ENCODE assay signal across 8 cellular contexts in the genomic region with DNA sequence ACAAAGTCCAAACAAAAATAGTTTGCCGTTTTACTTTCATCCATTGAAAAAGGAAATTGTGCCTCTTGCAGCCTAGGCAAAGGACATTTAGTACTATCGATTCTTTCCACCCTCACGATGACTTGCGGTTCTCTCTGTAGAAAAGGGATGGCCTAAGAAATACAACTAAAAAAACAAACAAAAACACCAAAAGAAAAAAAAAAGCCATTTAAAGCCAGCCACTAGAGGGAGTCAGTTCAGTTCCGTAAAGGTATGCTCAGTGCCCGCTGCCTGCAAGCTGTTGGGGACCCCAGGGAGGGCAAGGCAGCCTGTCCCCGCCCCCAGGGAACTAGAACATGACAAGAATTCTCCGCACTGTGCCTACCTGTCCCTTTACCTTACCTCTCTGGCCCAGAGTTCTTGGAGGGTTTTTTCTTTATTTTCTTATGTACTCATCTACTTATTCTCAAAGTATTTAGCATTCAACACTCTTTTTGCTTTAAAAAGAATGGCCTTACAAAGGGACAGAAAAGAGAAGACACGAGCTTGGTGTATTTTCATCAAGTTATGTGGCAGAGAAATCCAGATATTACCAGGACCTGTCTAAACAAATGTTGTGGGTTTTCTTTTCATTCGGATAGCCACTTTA. TPM values are rescaled to one million over a fixed set of nuclear protein-coding genes. Genes with fewer than 3 reads are reported as not detected.
DNase-seq lines count a peak whose midpoint lies in the region; ATAC-seq and TF ChIP-seq lines count a peak whose summit lies in the region.

No MANE protein-coding gene starts in this region.

- BruUV-seq in HCT116 (replicated peaks; lab: Mats Ljungman, UMichigan) (TSS peak; percentile 35), PC-3 (replicated peaks; lab: Mats Ljungman, UMichigan) (TSS peak; percentile 25)

- H3K27ac Mint-ChIP-seq in activated naive CD4-positive, alpha-beta T cell treated with anti-CD3 and anti-CD28 coated beads, Interleukin-2, amount 10 ng/mL, durations not matched to agents 7 days and 5 days: no peak overlapping the region

- peaks cover 13% of the 10 kb centered on the region for H3K4me1 ChIP-seq in DOHH2 (ENCODE audit: control insufficient read depth, low read length)
- H3K4me1 ChIP-seq in HCT116 (ENCODE audit: control insufficient read depth in 1 of 2, insufficient read depth in 2 of 2, low read length in 2 of 2): peaks cover 3 to 11% of the 10 kb centered on the region in 2 experiments; a peak in 2 of 4 replicates
- peaks cover 34% of the 10 kb centered on the region for H3K4me1 ChIP-seq in PC-3 (ENCODE audit: insufficient read depth, low read length)
- H3K4me1 ChIP-seq in right atrium auricular region: peaks cover 0 to 12% of the 10 kb centered on the region in 2 donors
- peaks cover 5% of the 10 kb centered on the region for H3K4me1 ChIP-seq in smooth muscle cell (ENCODE audit: low read depth)

- no peak for TF ChIP-seq POLR2A in HCT116 (IDR thresholded peaks at IDR 0.05; ENCODE audit: borderline replicate concordance, extremely low read depth, insufficient read depth, insufficient read length)

- POLR2A ChIA-PET in HCT116 (lab: Charles Lee) (no interaction called here), PC-3 (lab: Charles Lee; ENCODE audit: unreplicated experiment) (interaction anchor here (0.6 to 0.9 kb wide), 2 partner anchors 9 to 17 kb away, joined by 3 to 4 read pairs; no protein-coding TSS in a partner anchor)

- H3K9me3 Mint-ChIP-seq in activated naive CD4-positive, alpha-beta T cell treated with anti-CD3 and anti-CD28 coated beads, Interleukin-2, amount 10 ng/mL, durations not matched to agents 7 days and 5 days: no peaks in the 10 kb centered on the region

- H3K4me3 ChIP-seq in DOHH2 (ENCODE audit: low read length): no peak overlapping the region
- no peak overlapping the region for H3K4me3 ChIP-seq in HCT116 (replicated peaks in 1 of 2; ENCODE audit: low read depth in 1 of 2, low read length in 2 of 2)
- H3K4me3 ChIP-seq in PC-3 (ENCODE audit: low read length): peak overlapping the region; percentile 14; the same call in 1 of the 2 replicates
- H3K4me3 ChIP-seq in right atrium auricular region: no peak overlapping the region
- H3K4me3 ChIP-seq in smooth muscle cell: no peak overlapping the region

- RAD21 ChIA-PET in HCT116 (lab: Charles Lee; ENCODE audit: low non-redundant PET in 1 of 2, low total read pairs in 2 of 2, uncharacterized antibody in 2 of 2, unreplicated experiment in 2 of 2): no interaction called here

- H4K20me1 ChIP-seq in DOHH2 (ENCODE audit: control insufficient read depth, insufficient read depth, low read depth, low read length): no peaks in the 10 kb centered on the region
- H4K20me1 ChIP-seq in HCT116 (ENCODE audit: insufficient read depth): no peaks in the 10 kb centered on the region
- H4K20me1 ChIP-seq in PC-3 (ENCODE audit: low read length): no peaks in the 10 kb centered on the region
- no peaks in the 10 kb centered on the region for H4K20me1 ChIP-seq in smooth muscle cell (ENCODE audit: low read depth)

- 34% methylated on average over 10 of the region's 10 CpGs for WGBS in smooth muscle cell (ENCODE audit: low lambda C conversion rate)

- H3K9me2 ChIP-seq in DOHH2 (replicated peaks; ENCODE audit: control insufficient read depth, low read length): no peaks in the 10 kb centered on the region
- no peaks in the 10 kb centered on the region for H3K9me2 ChIP-seq in HCT116 (ENCODE audit: insufficient read depth)
- no peaks in the 10 kb centered on the region for H3K9me2 ChIP-seq in PC-3 (replicated peaks; ENCODE audit: low read length)

- H3K27me3 ChIP-seq in DOHH2 (ENCODE audit: control insufficient read depth, low read length) (peaks cover 20% of the 10 kb centered on the region), HCT116 (ENCODE audit: insufficient read depth, low read length) (no peaks in the 10 kb centered on the region), PC-3 (ENCODE audit: low read length) (no peaks in the 10 kb centered on the region), right atrium auricular region (no peaks in the 10 kb centered on the region), smooth muscle cell (ENCODE audit: low read depth) (no peaks in the 10 kb centered on the region)

- CTCF ChIA-PET in HCT116 (lab: Charles Lee): interaction anchor here (0.7 to 3.7 kb wide), 7 partner anchors 9 to 955 kb away, joined by 3 to 23 read pairs (median 4); no protein-coding TSS in a partner anchor
- CTCF ChIA-PET in PC-3 (lab: Charles Lee): interaction anchor here (0.6 to 0.9 kb wide), 2 partner anchors 10 to 28 kb away, joined by 4 to 5 read pairs; no protein-coding TSS in a partner anchor
- CTCF ChIA-PET in activated naive CD4-positive, alpha-beta T cell treated with anti-CD3 and anti-CD28 coated beads, Interleukin-2, amount 10 ng/mL, durations not matched to agents 7 days and 5 days (lab: Charles Lee): interaction anchor here (0.7 to 2.8 kb wide), 8 partner anchors 13 to 376 kb away, joined by 3 to 11 read pairs (median 4); no protein-coding TSS in a partner anchor

- H3K9me3 ChIP-seq in DOHH2 (ENCODE audit: control insufficient read depth, insufficient read depth, low read length): no peaks in the 10 kb centered on the region
- H3K9me3 ChIP-seq in HCT116 (ENCODE audit: control insufficient read depth in 1 of 2, insufficient read depth in 1 of 2, low read depth in 1 of 2, low read length in 2 of 2): no peaks in the 10 kb centered on the region
- H3K9me3 ChIP-seq in PC-3 (ENCODE audit: low read length): no peaks in the 10 kb centered on the region
- no peaks in the 10 kb centered on the region for H3K9me3 ChIP-seq in right atrium auricular region
- no peaks in the 10 kb centered on the region for H3K9me3 ChIP-seq in smooth muscle cell (replicated peaks; ENCODE audit: low read depth)

- ATAC-seq in HCT116 (peak; percentile 84), PC-3 (peak; percentile 53), GM21526 (IDR thresholded peaks at IDR 0.05; ENCODE audit: low FRiP score, unreplicated experiment) (no peak), GM18873 (IDR thresholded peaks at IDR 0.05; ENCODE audit: low FRiP score, unreplicated experiment) (no peak)

- H3K9ac ChIP-seq in HCT116 (ENCODE audit: low read length) (peak overlapping the region; percentile 33), PC-3 (ENCODE audit: low read length) (peak overlapping the region; percentile 29; the same call in 1 of the 2 replicates), smooth muscle cell (ENCODE audit: low read depth) (peak overlapping the region; percentile 8)

- intact Hi-C loops in HCT116 (cut with micrococcal nuclease): no loop called here
- intact Hi-C loops in PC-3 (cut with micrococcal nuclease): loop anchor here (1.0 kb wide), 1 partner anchor 21 kb away; no protein-coding TSS in a partner anchor

- H3K79me2 ChIP-seq in DOHH2 (ENCODE audit: control insufficient read depth, low read length) (no peaks in the 10 kb centered on the region), HCT116 (ENCODE audit: insufficient read depth, low read length) (no peaks in the 10 kb centered on the region), PC-3 (ENCODE audit: low read length) (no peaks in the 10 kb centered on the region), smooth muscle cell (ENCODE audit: low read depth) (no peaks in the 10 kb centered on the region)

- H3K4me3 Mint-ChIP-seq in activated naive CD4-positive, alpha-beta T cell treated with anti-CD3 and anti-CD28 coated beads, Interleukin-2, amount 10 ng/mL, durations not matched to agents 7 days and 5 days: no peak overlapping the region

- TF ChIP-seq CTCF in DOHH2 (IDR thresholded peaks at IDR 0.05; ENCODE audit: low read depth, low read length, poor library complexity, severe bottlenecking): peak; percentile 84
- peak; percentile 50 to 84 (median 71); a peak in 5 of 6 replicates for TF ChIP-seq CTCF in HCT116 (IDR thresholded peaks at IDR 0.05 in 2 of 3, conservative IDR thresholded peaks at IDR 0.05 in 1 of 3; ENCODE audit: borderline replicate concordance in 1 of 3, insufficient read depth in 1 of 3, low read depth in 2 of 3, low read length in 2 of 3)
- peak; percentile 87 for TF ChIP-seq CTCF in PC-3 (conservative IDR thresholded peaks at IDR 0.05; ENCODE audit: low read depth, low read length)
- TF ChIP-seq CTCF in right atrium auricular region (IDR thresholded peaks at IDR 0.05): peak; percentile 67 to 78
- peak; percentile 82 for TF ChIP-seq CTCF in smooth muscle cell (IDR thresholded peaks at IDR 0.05; ENCODE audit: borderline replicate concordance, insufficient read depth, poor library complexity, severe bottlenecking)

- TF ChIP-seq RAD21 in HCT116 (IDR thresholded peaks at IDR 0.05; ENCODE audit: low read depth): peak; percentile 60

- no peaks in the 10 kb centered on the region for H3F3A ChIP-seq in DOHH2 (ENCODE audit: control insufficient read depth, insufficient read depth)
- H3F3A ChIP-seq in PC-3 (ENCODE audit: low read length, unreplicated experiment): no peaks in the 10 kb centered on the region
- H3F3A ChIP-seq in smooth muscle cell (ENCODE audit: low read depth): no peaks in the 10 kb centered on the region

- H2AFZ ChIP-seq in HCT116 (ENCODE audit: low read depth, low read length, poor library complexity, severe bottlenecking): peak overlapping the region; percentile 42
- peak overlapping the region; percentile 64 for H2AFZ ChIP-seq in PC-3 (ENCODE audit: low read length)
- peak overlapping the region; percentile 2 for H2AFZ ChIP-seq in smooth muscle cell (ENCODE audit: low read depth)

- H3K4me1 Mint-ChIP-seq in activated naive CD4-positive, alpha-beta T cell treated with anti-CD3 and anti-CD28 coated beads, Interleukin-2, amount 10 ng/mL, durations not matched to agents 7 days and 5 days: no peaks in the 10 kb centered on the region

- no peak for DNase-seq in HCT116 (ENCODE audit: low read depth, low spot score)
- peak; percentile 74 for DNase-seq in PC-3
- peak; percentile 37 for DNase-seq in activated naive CD4-positive, alpha-beta T cell treated with anti-CD3 and anti-CD28 coated beads, Interleukin-2, amount 10 ng/mL, durations not matched to agents 7 days and 5 days
- peak; percentile 55 for DNase-seq in right atrium auricular region (ENCODE audit: low spot score)
- DNase-seq in smooth muscle cell (lab: John Stamatoyannopoulos, UW; ENCODE audit: unreplicated experiment): no peak

- H3K36me3 Mint-ChIP-seq in activated naive CD4-positive, alpha-beta T cell treated with anti-CD3 and anti-CD28 coated beads, Interleukin-2, amount 10 ng/mL, durations not matched to agents 7 days and 5 days: no peaks in the 10 kb centered on the region

- no peak overlapping the region for H3K27ac ChIP-seq in DOHH2 (ENCODE audit: low read depth, low read length)
- no peak overlapping the region for H3K27ac ChIP-seq in HCT116 (ENCODE audit: low read depth, low read length)
- H3K27ac ChIP-seq in PC-3 (ENCODE audit: low read length): peak overlapping the region; percentile 61
- H3K27ac ChIP-seq in right atrium auricular region: peak overlapping the region in 1 of 2 donors; percentile 17
- no peak overlapping the region for H3K27ac ChIP-seq in smooth muscle cell (ENCODE audit: low read depth)

- peaks cover 25% of the 10 kb centered on the region for H3K27me3 Mint-ChIP-seq in activated naive CD4-positive, alpha-beta T cell treated with anti-CD3 and anti-CD28 coated beads, Interleukin-2, amount 10 ng/mL, durations not matched to agents 7 days and 5 days

- H3K4me2 ChIP-seq in DOHH2 (ENCODE audit: low read length) (peak overlapping the region; percentile 52), HCT116 (ENCODE audit: low read length) (peak overlapping the region; percentile 46), PC-3 (ENCODE audit: low read length) (peak overlapping the region; percentile 69), smooth muscle cell (peak overlapping the region; percentile 46)

- H3K36me3 ChIP-seq in DOHH2 (ENCODE audit: control insufficient read depth, low read length) (no peaks in the 10 kb centered on the region), HCT116 (ENCODE audit: control insufficient read depth in 1 of 2, insufficient read depth in 2 of 2, low read length in 2 of 2) (no peaks in the 10 kb centered on the region), PC-3 (ENCODE audit: low read depth, low read length) (no peaks in the 10 kb centered on the region), right atrium auricular region (no peaks in the 10 kb centered on the region), smooth muscle cell (ENCODE audit: low read depth) (no peaks in the 10 kb centered on the region)

RNA-seq across cellular contexts. Expression of a gene that starts 29.9 kb away (rescaled TPM):
- total RNA-seq in HCT116 (2021; ENCODE audit: unreplicated experiment) (0.59 TPM), PC-3 (2014; rRNA removed) (0.35 and 0.77 TPM in 2 replicates), right atrium auricular region (not detected), smooth muscle cell (not detected in 2 replicates)
- polyA plus RNA-seq in HCT116 (2012): 0.14 and 1.00 TPM in 2 replicates
- polyA plus RNA-seq in smooth muscle cell: 4.2 TPM in 1 of 2 replicates, not detected in the other

Comparison
In these comparisons a context has a peak if more than half of its experiments do, and no peak if none do; other contexts are left out.
1. ATAC-seq: peak in HCT116 (single experiment) and PC-3 (single experiment); none in GM21526 (single experiment) and GM18873 (single experiment).
2. DNase-seq: peak in PC-3 (single experiment), activated naive CD4-positive, alpha-beta T cell treated with anti-CD3 and anti-CD28 coated beads, Interleukin-2, amount 10 ng/mL, durations not matched to agents 7 days and 5 days (single experiment) and right atrium auricular region (single experiment); none in HCT116 (single experiment) and smooth muscle cell (single experiment).
3. H2AFZ ChIP-seq: peak in every context shown above with its lines; median percentile 64 in PC-3; 42 in HCT116; 2 in smooth muscle cell.
4. Peak in every context shown above with its lines, with median percentiles within 50 percentile points of each other: H3K4me2 ChIP-seq, CTCF ChIP-seq and H3K9ac ChIP-seq.